17 cellular contexts compared by ENCODE assay signal in genomic region chr6:42431877-42432276, GRCh38. TPM values are rescaled to one million over a fixed set of nuclear protein-coding genes. Genes with fewer than 3 reads are reported as not detected.
DNase-seq lines count a peak whose midpoint lies in the region; ATAC-seq, FAIRE-seq and TF ChIP-seq lines count a peak whose summit lies in the region.
"Had no signal": no experiment of that assay in that cellular context is flagged by ENCODE, and none has a peak within 500 bp of the region (broad histone marks: within the 10 kb centered on the region; RNA-seq: fewer than 3 reads in every experiment).

No MANE protein-coding gene starts in this region.

- H3K79me2 ChIP-seq in H9 (ENCODE audit: insufficient read depth, low read length) (peaks cover 5% of the 10 kb centered on the region; the same call in 1 of the 2 replicates), trophoblast cell (ENCODE audit: control insufficient read depth, insufficient read depth, low read length, poor library complexity) (no peaks in the 10 kb centered on the region)

- H4K91ac ChIP-seq in H9 (ENCODE audit: insufficient read length, low read depth, low read length) = no peak overlapping the region
- peak overlapping the region; percentile 18 for H4K91ac ChIP-seq in trophoblast cell (ENCODE audit: low read depth, low read length)

- no peaks in the 10 kb centered on the region for H3K27me3 ChIP-seq in H9 (ENCODE audit: insufficient read depth, low read length)
- H3K27me3 ChIP-seq in trophoblast cell (ENCODE audit: insufficient read depth, low read length) = no peaks in the 10 kb centered on the region
- no peaks in the 10 kb centered on the region for H3K27me3 ChIP-seq in gastrocnemius medialis
- H3K27me3 ChIP-seq: BLaER1 treated with 17β-estradiol and CSF1 and Interleukin-3, amounts not matched to agents 10 nM and 100 nM had no signal

- H3K4me1 Mint-ChIP-seq in H9 = peaks cover 37 to 47% of the 10 kb centered on the region in 2 experiments
- H3K4me1 Mint-ChIP-seq in central memory CD8-positive, alpha-beta T cell = peaks cover 45% of the 10 kb centered on the region
- peaks cover 26% of the 10 kb centered on the region for H3K4me1 Mint-ChIP-seq in activated naive CD4-positive, alpha-beta T cell treated with anti-CD3 and anti-CD28 coated beads, Interleukin-2, amount 10 ng/mL, durations not matched to agents 7 days and 5 days

- no peak overlapping the region for H2BK5ac ChIP-seq in H9 (ENCODE audit: insufficient read length, low read length)
- no peak overlapping the region for H2BK5ac ChIP-seq in trophoblast cell (ENCODE audit: low read depth, low read length, poor library complexity)

- in situ Hi-C loops in gastrocnemius medialis (cut with MboI; ENCODE audit: low sequenced_read_pairs in 4 of 4) = no loop called here

- WGBS in H9 (ENCODE audit: extremely low coverage, insufficient read length, low lambda C conversion rate) = no CpG with 5 or more reads among the region's 3 CpGs
- WGBS in trophoblast cell (ENCODE audit: extremely low coverage, insufficient coverage, insufficient read length) = no CpG with 5 or more reads among the region's 3 CpGs

- H3K27ac Mint-ChIP-seq in H9 = peak overlapping the region in 2 of 3 experiments; percentile 65 to 82; a peak in 3 of 7 replicates
- peak overlapping the region; percentile 25 for H3K27ac Mint-ChIP-seq in central memory CD8-positive, alpha-beta T cell (ENCODE audit: low read depth)
- no peak overlapping the region for H3K27ac Mint-ChIP-seq in activated naive CD4-positive, alpha-beta T cell treated with anti-CD3 and anti-CD28 coated beads, Interleukin-2, amount 10 ng/mL, durations not matched to agents 7 days and 5 days
- H3K27ac Mint-ChIP-seq: CD4-positive, CD25-positive, alpha-beta regulatory T cell; HFFc6 had no signal

- intact Hi-C loops in gastrocnemius medialis (cut with DNase I; ENCODE audit: low total_unique reads) = no loop called here

- no peak for FAIRE-seq in HTR-8/SVneo (lab: Jason Lieb, UNC)
- FAIRE-seq: GM19239, H1 had no signal

- no peaks in the 10 kb centered on the region for H3K23me2 ChIP-seq in H9 (ENCODE audit: insufficient read length, low read depth, low read length, poor library complexity, severe bottlenecking)

- H3K23ac ChIP-seq in H9 (ENCODE audit: insufficient read length, low read depth, low read length) (no peak overlapping the region), trophoblast cell (ENCODE audit: low read length) (no peak overlapping the region)

- no peak for TF ChIP-seq CTCF in H9 (conservative IDR thresholded peaks at IDR 0.05)
- no peak for TF ChIP-seq CTCF in VCaP (conservative IDR thresholded peaks at IDR 0.05)
- TF ChIP-seq CTCF in gastrocnemius medialis (IDR thresholded peaks at IDR 0.05 in 4 of 5, conservative IDR thresholded peaks at IDR 0.05 in 1 of 5) = no peak

- no peak overlapping the region for H2BK20ac ChIP-seq in H9 (ENCODE audit: low read depth, low read length, poor library complexity, severe bottlenecking)

- H4K8ac ChIP-seq in H9 (replicated peaks; ENCODE audit: insufficient read length, low read depth, low read length) (no peak overlapping the region), trophoblast cell (ENCODE audit: low read depth, low read length) (no peak overlapping the region)

- no peak overlapping the region for H3K18ac ChIP-seq in H9 (ENCODE audit: insufficient read length, low read depth, low read length)
- H3K18ac ChIP-seq in trophoblast cell (ENCODE audit: low read length) = no peak overlapping the region

- peaks cover 0 to 3% of the 10 kb centered on the region in 2 experiments for H3K36me3 ChIP-seq in trophoblast cell (ENCODE audit: control insufficient read depth in 1 of 2, insufficient read depth in 2 of 2, low read length in 2 of 2)
- no peaks in the 10 kb centered on the region for H3K36me3 ChIP-seq in gastrocnemius medialis

- DNase-seq in H9 = no peak
- no peak for DNase-seq in central memory CD8-positive, alpha-beta T cell (ENCODE audit: low spot score in 2 of 2)
- peak; percentile 27 to 68 for DNase-seq in trophoblast cell
- DNase-seq in HTR-8/SVneo (ENCODE audit: insufficient read length, low spot score) = no peak
- no peak for DNase-seq in activated naive CD4-positive, alpha-beta T cell treated with anti-CD3 and anti-CD28 coated beads, Interleukin-2, amount 10 ng/mL, durations not matched to agents 7 days and 5 days
- no peak for DNase-seq in gastrocnemius medialis
- DNase-seq: ACHN; CD4-positive, CD25-positive, alpha-beta regulatory T cell; DMS53; GF-D8; HCEC 1CT; HFFc6; IMR-90 had no signal

- no peak overlapping the region for H2BK15ac ChIP-seq in H9 (ENCODE audit: low read depth, low read length)

- peaks cover 17 to 18% of the 10 kb centered on the region in 2 experiments for H3K9me3 Mint-ChIP-seq in H9
- H3K9me3 Mint-ChIP-seq in central memory CD8-positive, alpha-beta T cell = peaks cover 6% of the 10 kb centered on the region
- peaks cover 20% of the 10 kb centered on the region for H3K9me3 Mint-ChIP-seq in activated naive CD4-positive, alpha-beta T cell treated with anti-CD3 and anti-CD28 coated beads, Interleukin-2, amount 10 ng/mL, durations not matched to agents 7 days and 5 days

- H3K4me1 ChIP-seq in H9 (ENCODE audit: insufficient read depth, low read length) = peaks cover 8% of the 10 kb centered on the region; the same call in 1 of the 2 replicates
- peaks cover 19 to 21% of the 10 kb centered on the region in 2 experiments for H3K4me1 ChIP-seq in trophoblast cell (ENCODE audit: control insufficient read depth in 1 of 2, insufficient read depth in 2 of 2, low read length in 2 of 2)
- peaks cover 0 to 5% of the 10 kb centered on the region in 2 donors for H3K4me1 ChIP-seq in gastrocnemius medialis

- H2BK120ac ChIP-seq in H9 (ENCODE audit: low read depth, low read length, poor library complexity, severe bottlenecking) = no peak overlapping the region
- H2BK120ac ChIP-seq in trophoblast cell (ENCODE audit: insufficient read depth, low read length, poor library complexity) = no peak overlapping the region

- no peak overlapping the region for H3K4ac ChIP-seq in H9 (ENCODE audit: low read depth, low read length)
- no peak overlapping the region for H3K4ac ChIP-seq in trophoblast cell (ENCODE audit: low read depth, low read length)

- H3K79me1 ChIP-seq in H9 (ENCODE audit: insufficient read depth, low read depth, low read length, poor library complexity, severe bottlenecking) = peaks cover 2% of the 10 kb centered on the region
- H3K79me1 ChIP-seq in trophoblast cell (ENCODE audit: low read length) = peaks cover 5% of the 10 kb centered on the region

- H3K4me3 ChIP-seq in trophoblast cell (ENCODE audit: low read depth, low read length) (no peak overlapping the region), gastrocnemius medialis (no peak overlapping the region)
- H3K4me3 ChIP-seq: BLaER1 treated with 17β-estradiol and CSF1 and Interleukin-3, amounts not matched to agents 10 nM and 100 nM had no signal

- peaks cover 20 to 30% (median 23%) of the 10 kb centered on the region in 3 experiments for H3K36me3 Mint-ChIP-seq in H9 (ENCODE audit: insufficient read depth in 1 of 3, low read depth in 3 of 3)
- H3K36me3 Mint-ChIP-seq in central memory CD8-positive, alpha-beta T cell (ENCODE audit: insufficient read depth) = peaks cover 23% of the 10 kb centered on the region
- peaks cover 48% of the 10 kb centered on the region for H3K36me3 Mint-ChIP-seq in activated naive CD4-positive, alpha-beta T cell treated with anti-CD3 and anti-CD28 coated beads, Interleukin-2, amount 10 ng/mL, durations not matched to agents 7 days and 5 days

- H3K9ac ChIP-seq in H9 (ENCODE audit: extremely low read depth, insufficient read length, low read length) = no peak overlapping the region
- H3K9ac ChIP-seq in trophoblast cell (ENCODE audit: low read length) = no peak overlapping the region
- H3K9ac ChIP-seq: BLaER1 treated with 17β-estradiol and CSF1 and Interleukin-3, amounts not matched to agents 10 nM and 100 nM had no signal

- H3K9me3 ChIP-seq in H9 (ENCODE audit: control insufficient read depth, low read depth, low read length) = no peaks in the 10 kb centered on the region
- H3K9me3 ChIP-seq in trophoblast cell (ENCODE audit: insufficient read depth, low read depth, low read length) = peaks cover 2% of the 10 kb centered on the region
- H3K9me3 ChIP-seq in gastrocnemius medialis = no peaks in the 10 kb centered on the region

- no peak for TF ChIP-seq POLR2A in gastrocnemius medialis (IDR thresholded peaks at IDR 0.05)

- H2AK5ac ChIP-seq in H9 (ENCODE audit: insufficient read length, low read length) (no peak overlapping the region), trophoblast cell (ENCODE audit: low read length) (no peak overlapping the region)

- ATAC-seq in central memory CD8-positive, alpha-beta T cell (replicated peaks; ENCODE audit: extremely low read depth, poor library complexity, severe bottlenecking) = no peak
- no peak for ATAC-seq in gastrocnemius medialis

- no peaks in the 10 kb centered on the region for H3K27me3 Mint-ChIP-seq in H9 (ENCODE audit: low read depth)
- no peaks in the 10 kb centered on the region for H3K27me3 Mint-ChIP-seq in central memory CD8-positive, alpha-beta T cell
- H3K27me3 Mint-ChIP-seq in activated naive CD4-positive, alpha-beta T cell treated with anti-CD3 and anti-CD28 coated beads, Interleukin-2, amount 10 ng/mL, durations not matched to agents 7 days and 5 days = no peaks in the 10 kb centered on the region
- H3K27me3 Mint-ChIP-seq: CD4-positive, CD25-positive, alpha-beta regulatory T cell had no signal

- CTCF ChIA-PET in activated naive CD4-positive, alpha-beta T cell treated with anti-CD3 and anti-CD28 coated beads, Interleukin-2, amount 10 ng/mL, durations not matched to agents 7 days and 5 days (lab: Charles Lee) = interaction anchor here (1.5 to 2.0 kb wide), 2 partner anchors 8 to 116 kb away, joined by 4 to 7 read pairs; no protein-coding TSS in a partner anchor

- no peak overlapping the region for H4K5ac ChIP-seq in H9 (ENCODE audit: insufficient read length, low read depth, low read length)

- no peak overlapping the region for H3K56ac ChIP-seq in H9 (ENCODE audit: insufficient read length, low read depth, low read length)

- H3K4me2 ChIP-seq in H9 (ENCODE audit: insufficient read depth, insufficient read length, low read length) (no peak overlapping the region), trophoblast cell (ENCODE audit: low read length) (no peak overlapping the region)

- H2AFZ ChIP-seq in H9 (ENCODE audit: low read length) = no peak overlapping the region
- H2AFZ ChIP-seq in trophoblast cell (ENCODE audit: insufficient read depth, low read length, poor library complexity) = no peak overlapping the region

- no peak overlapping the region for H3K27ac ChIP-seq in H9 (ENCODE audit: insufficient read length, low read depth, low read length)
- H3K27ac ChIP-seq in VCaP = peak overlapping the region; percentile 29; the same call in 1 of the 2 replicates
- H3K27ac ChIP-seq in trophoblast cell (ENCODE audit: low read depth, low read length) = no peak overlapping the region
- no peak overlapping the region for H3K27ac ChIP-seq in gastrocnemius medialis
- H3K27ac ChIP-seq: BLaER1 treated with 17β-estradiol and CSF1 and Interleukin-3, amounts not matched to agents 10 nM and 100 nM had no signal

- H3K4me3 Mint-ChIP-seq in H9 = no peak overlapping the region
- no peak overlapping the region for H3K4me3 Mint-ChIP-seq in central memory CD8-positive, alpha-beta T cell
- H3K4me3 Mint-ChIP-seq in activated naive CD4-positive, alpha-beta T cell treated with anti-CD3 and anti-CD28 coated beads, Interleukin-2, amount 10 ng/mL, durations not matched to agents 7 days and 5 days = no peak overlapping the region
- H3K4me3 Mint-ChIP-seq: CD4-positive, CD25-positive, alpha-beta regulatory T cell; HFFc6 had no signal

- H2BK12ac ChIP-seq in H9 (ENCODE audit: insufficient read length, low read depth, low read length) (no peak overlapping the region), trophoblast cell (ENCODE audit: low read length) (peak overlapping the region; percentile 75)

- H3K14ac ChIP-seq in H9 (ENCODE audit: insufficient read depth, low read length) = no peak overlapping the region
- no peak overlapping the region for H3K14ac ChIP-seq in trophoblast cell (ENCODE audit: low read length)

- no peak overlapping the region for H3T11ph ChIP-seq in H9 (ENCODE audit: low read length)

- H4K20me1 ChIP-seq in H9 (ENCODE audit: control insufficient read depth, insufficient read depth, insufficient read length) = peaks cover 3% of the 10 kb centered on the region

- H4K12ac ChIP-seq in trophoblast cell (ENCODE audit: low read depth, low read length) = no peak overlapping the region

RNA-seq across cellular contexts. Expression of gene TRERF1, which starts 19.8 kb away (rescaled TPM):
- total RNA-seq in H9 (2021) (18.0 and 19.7 TPM in 2 replicates), gastrocnemius medialis (under 1 TPM; 0.47 to 0.87 (median 0.50) TPM)
- 2.3 and 2.4 TPM in 2 replicates for polyA plus RNA-seq in trophoblast cell (2013)

Comparison
In these comparisons a context has a peak if more than half of its experiments do, and no peak if none do; other contexts are left out.
1. DNase-seq: peak in trophoblast cell (2 of 2); none in H9 (single experiment), central memory CD8-positive, alpha-beta T cell (0 of 2), HTR-8/SVneo (single experiment), activated naive CD4-positive, alpha-beta T cell treated with anti-CD3 and anti-CD28 coated beads, Interleukin-2, amount 10 ng/mL, durations not matched to agents 7 days and 5 days (single experiment) and gastrocnemius medialis (0 of 2).
2. RNA of gene TRERF1, which starts 19.8 kb away (total RNA-seq): 18.0 to 19.7 TPM in H9; 0.47 to 0.87 TPM in gastrocnemius medialis; every median in the first group is over 10 times any median in the second.